In genomic region chr6:44265843-44266233, GRCh38 we compare ENCODE assay signal across 9 cellular contexts. TPM values are rescaled to one million over a fixed set of nuclear protein-coding genes. Genes with fewer than 3 reads are reported as not detected.
DNase-seq lines count a peak whose midpoint lies in the region; ATAC-seq and TF ChIP-seq lines count a peak whose summit lies in the region.
"Had no signal": no experiment of that assay in that cellular context is flagged by ENCODE, and none has a peak within 500 bp of the region (broad histone marks: within the 10 kb centered on the region; RNA-seq: fewer than 3 reads in every experiment).

No MANE protein-coding gene starts in this region.

- peaks cover 30% of the 10 kb centered on the region for H3K4me1 ChIP-seq in CD8-positive, alpha-beta memory T cell (ENCODE audit: insufficient read depth, low read length)
- H3K4me1 ChIP-seq in MM.1S (ENCODE audit: low read length) = peaks cover 35% of the 10 kb centered on the region
- H3K4me1 ChIP-seq in duodenal mucosa (ENCODE audit: control insufficient read depth in 1 of 2, insufficient read depth in 2 of 2, low read length in 2 of 2) = peaks cover 26 to 37% of the 10 kb centered on the region in 2 donors
- peaks cover 23 to 24% of the 10 kb centered on the region in 2 experiments for H3K4me1 ChIP-seq in trophoblast cell (ENCODE audit: control insufficient read depth in 1 of 2, insufficient read depth in 2 of 2, low read length in 2 of 2)

- H3K9ac ChIP-seq in MM.1S (ENCODE audit: low read length) (no peak overlapping the region; the same call in 1 of the 2 replicates), duodenal mucosa (ENCODE audit: low read depth in 1 of 2, low read length in 2 of 2) (no peak overlapping the region), trophoblast cell (ENCODE audit: low read length) (no peak overlapping the region)

- peak in 1 of 5 donors; percentile 47 for DNase-seq in CD8-positive, alpha-beta memory T cell
- DNase-seq in MM.1S (no peak), trophoblast cell (no peak), left lobe of liver (ENCODE audit: low spot score) (no peak)
- no peak for DNase-seq in effector CD8-positive, alpha-beta T cell (lab: John Stamatoyannopoulos, UW)

- no peaks in the 10 kb centered on the region for H3K9me3 ChIP-seq in CD8-positive, alpha-beta memory T cell (ENCODE audit: low read length)
- H3K9me3 ChIP-seq in MM.1S (replicated peaks; ENCODE audit: insufficient read depth, low read length) = no peaks in the 10 kb centered on the region
- no peaks in the 10 kb centered on the region for H3K9me3 ChIP-seq in duodenal mucosa (ENCODE audit: control insufficient read depth in 1 of 2, low read length in 2 of 2)
- no peaks in the 10 kb centered on the region for H3K9me3 ChIP-seq in trophoblast cell (ENCODE audit: insufficient read depth, low read depth, low read length)
- H3K9me3 ChIP-seq: adrenal gland had no signal

- no peak overlapping the region for H4K12ac ChIP-seq in trophoblast cell (ENCODE audit: low read depth, low read length)

- POLR2A ChIA-PET in CD8-positive, alpha-beta memory T cell (lab: Charles Lee) = interaction anchor here (0.6 to 2.5 kb wide), 3 partner anchors 10 to 23 kb away, joined by 3 to 23 read pairs (median 10); partner anchors contain the start of gene HSP90AB1

- peak overlapping the region; percentile 65 for H4K8ac ChIP-seq in trophoblast cell (ENCODE audit: low read depth, low read length)

- H2AFZ ChIP-seq in MM.1S (ENCODE audit: low read length) (peak overlapping the region; percentile 44), trophoblast cell (ENCODE audit: insufficient read depth, low read length, poor library complexity) (no peak overlapping the region)

- peaks cover 8% of the 10 kb centered on the region for H3K79me1 ChIP-seq in trophoblast cell (ENCODE audit: low read length)

- ATAC-seq in GM19324 (IDR thresholded peaks at IDR 0.05; ENCODE audit: low FRiP score, unreplicated experiment) (no peak), HG03095 (IDR thresholded peaks at IDR 0.05; ENCODE audit: unreplicated experiment) (no peak), left lobe of liver (no peak)

- peaks cover 21% of the 10 kb centered on the region for H3K27me3 ChIP-seq in CD8-positive, alpha-beta memory T cell (ENCODE audit: insufficient read depth, low read length, poor library complexity, severe bottlenecking)
- H3K27me3 ChIP-seq in MM.1S (replicated peaks; ENCODE audit: insufficient read depth, low read length) (peaks cover 19% of the 10 kb centered on the region), duodenal mucosa (ENCODE audit: control insufficient read depth in 1 of 2, insufficient read depth in 2 of 2, low read length in 2 of 2) (peaks cover 14 to 20% of the 10 kb centered on the region in 2 donors), trophoblast cell (ENCODE audit: insufficient read depth, low read length) (peaks cover 23% of the 10 kb centered on the region)
- H3K27me3 ChIP-seq: adrenal gland had no signal

- no peak overlapping the region for H2BK12ac ChIP-seq in trophoblast cell (ENCODE audit: low read length)

- H3K27me3 Mint-ChIP-seq in CD8-positive, alpha-beta memory T cell = peaks cover 17% of the 10 kb centered on the region in 2 donors

- H3K9me2 ChIP-seq in MM.1S (replicated peaks; ENCODE audit: insufficient read depth, low read length) = no peaks in the 10 kb centered on the region

- peak overlapping the region; percentile 76 to 98 (median 94) for H3K27ac Mint-ChIP-seq in CD8-positive, alpha-beta memory T cell

- H3K14ac ChIP-seq in trophoblast cell (ENCODE audit: low read length) = no peak overlapping the region

- CTCF ChIA-PET in CD8-positive, alpha-beta memory T cell (lab: Charles Lee) = interaction anchor here (1.3 to 5.5 kb wide), 2 partner anchors 11 to 44 kb away, joined by 3 to 53 read pairs; partner anchors contain the start of gene SLC35B2

- H3K27ac ChIP-seq in CD8-positive, alpha-beta memory T cell (ENCODE audit: low read depth, low read length) = peak overlapping the region; percentile 93
- H3K27ac ChIP-seq in MM.1S (ENCODE audit: low read length) (peak overlapping the region; percentile 91; the same call in 1 of the 2 replicates), duodenal mucosa (ENCODE audit: low read depth, low read length) (no peak overlapping the region), trophoblast cell (ENCODE audit: low read depth, low read length) (no peak overlapping the region)

- H3K4me1 Mint-ChIP-seq in CD8-positive, alpha-beta memory T cell = peaks cover 43 to 50% (median 45%) of the 10 kb centered on the region in 3 donors

- no peak overlapping the region for H3K4me3 ChIP-seq in CD8-positive, alpha-beta memory T cell (ENCODE audit: low read length)
- H3K4me3 ChIP-seq in MM.1S (ENCODE audit: low read length) (0 out of 2 replicates have a peak overlapping the region, but pooled peaks have one; percentile 95), duodenal mucosa (ENCODE audit: low read depth in 1 of 2, low read length in 2 of 2) (peak overlapping the region; percentile 90 to 96), trophoblast cell (ENCODE audit: low read depth, low read length) (no peak overlapping the region)

- H3K4me2 ChIP-seq in MM.1S (ENCODE audit: low read depth, low read length) = peak overlapping the region; percentile 92
- H3K4me2 ChIP-seq in trophoblast cell (ENCODE audit: low read length) = no peak overlapping the region

- no peak overlapping the region for H2AK5ac ChIP-seq in trophoblast cell (ENCODE audit: low read length)

- no peaks in the 10 kb centered on the region for H3K36me3 ChIP-seq in CD8-positive, alpha-beta memory T cell (ENCODE audit: insufficient read depth, low read length)
- H3K36me3 ChIP-seq in MM.1S (replicated peaks; ENCODE audit: insufficient read depth, low read length) (no peaks in the 10 kb centered on the region), duodenal mucosa (ENCODE audit: control insufficient read depth in 1 of 2, insufficient read depth in 2 of 2, low read length in 2 of 2) (peaks cover 3 to 15% of the 10 kb centered on the region in 2 donors), trophoblast cell (ENCODE audit: control insufficient read depth in 1 of 2, insufficient read depth in 2 of 2, low read length in 2 of 2) (peaks cover 3 to 5% of the 10 kb centered on the region in 2 experiments)
- H3K36me3 ChIP-seq: adrenal gland had no signal

- H3K4ac ChIP-seq in trophoblast cell (ENCODE audit: low read depth, low read length) = no peak overlapping the region

- H3K79me2 ChIP-seq in MM.1S (ENCODE audit: low read length) (peaks cover 44% of the 10 kb centered on the region), trophoblast cell (ENCODE audit: control insufficient read depth, insufficient read depth, low read length, poor library complexity) (peaks cover 3% of the 10 kb centered on the region)

- peaks cover 39% of the 10 kb centered on the region for H3F3A ChIP-seq in MM.1S (ENCODE audit: insufficient read depth, low read length)

- H4K20me1 ChIP-seq in MM.1S (ENCODE audit: insufficient read depth, low read length) = no peaks in the 10 kb centered on the region

- no peak overlapping the region for H2BK5ac ChIP-seq in trophoblast cell (ENCODE audit: low read depth, low read length, poor library complexity)

- TF ChIP-seq CTCF in MM.1S (IDR thresholded peaks at IDR 0.05; ENCODE audit: low read length) = no peak

- no peaks in the 10 kb centered on the region for H3K9me3 Mint-ChIP-seq in CD8-positive, alpha-beta memory T cell

- no CpG with 5 or more reads among the region's 14 CpGs for WGBS in trophoblast cell (ENCODE audit: extremely low coverage, insufficient coverage, insufficient read length)

- no peak overlapping the region for H4K91ac ChIP-seq in trophoblast cell (ENCODE audit: low read depth, low read length)

- H2BK120ac ChIP-seq in trophoblast cell (ENCODE audit: insufficient read depth, low read length, poor library complexity) = no peak overlapping the region

- no peak overlapping the region for H3K18ac ChIP-seq in trophoblast cell (ENCODE audit: low read length)

- H3K36me3 Mint-ChIP-seq in CD8-positive, alpha-beta memory T cell = peaks cover 0 to 19% (median 5%) of the 10 kb centered on the region in 3 donors

- H3K4me3 Mint-ChIP-seq in CD8-positive, alpha-beta memory T cell = peak overlapping the region; percentile 88 to 96 (median 91)

- H3K23ac ChIP-seq in trophoblast cell (ENCODE audit: low read length) = no peak overlapping the region

RNA-seq across cellular contexts. Expression of gene NFKBIE, which starts 0.5 kb away (rescaled TPM):
- total RNA-seq in CD8-positive, alpha-beta memory T cell = 10 to 100 TPM; 33.1 to 34.3 TPM
- 5.3 TPM for polyA plus RNA-seq in CD8-positive, alpha-beta memory T cell
- polyA plus RNA-seq in trophoblast cell (2013) = 8.6 and 10.1 TPM in 2 replicates
- total RNA-seq in left lobe of liver = 2.8 TPM

RNA-seq across cellular contexts. Expression of gene TMEM151B, which starts 4.4 kb away (rescaled TPM):
- not detected for total RNA-seq in CD8-positive, alpha-beta memory T cell
- polyA plus RNA-seq in CD8-positive, alpha-beta memory T cell = not detected
- polyA plus RNA-seq in trophoblast cell (2013) = 0.01 TPM in 2 replicates
- total RNA-seq in left lobe of liver = not detected

RNA-seq across cellular contexts. Expression of gene SLC35B2, which starts 8.5 kb away (rescaled TPM):
- total RNA-seq in CD8-positive, alpha-beta memory T cell = 10 to 100 TPM; 34.8 to 35.7 TPM
- 49.0 TPM for polyA plus RNA-seq in CD8-positive, alpha-beta memory T cell
- polyA plus RNA-seq in trophoblast cell (2013) = 48.9 and 52.5 TPM in 2 replicates
- total RNA-seq in left lobe of liver = 18.4 TPM

RNA-seq across cellular contexts. Expression of gene HSP90AB1, which starts 18.9 kb away (rescaled TPM):
- 1,000 to 10,000 TPM; 2,387 to 2,400 TPM for total RNA-seq in CD8-positive, alpha-beta memory T cell
- polyA plus RNA-seq in CD8-positive, alpha-beta memory T cell = 460 TPM
- 916 and 940 TPM in 2 replicates for polyA plus RNA-seq in trophoblast cell (2013)
- total RNA-seq in left lobe of liver = 187 TPM

RNA-seq across cellular contexts. Expression of gene SLC29A1, which starts 42.4 kb away (rescaled TPM):
- 100 to 1,000 TPM; 116 TPM for total RNA-seq in CD8-positive, alpha-beta memory T cell
- polyA plus RNA-seq in CD8-positive, alpha-beta memory T cell = 3.6 TPM
- 99.2 and 101 TPM in 2 replicates for polyA plus RNA-seq in trophoblast cell (2013)
- 37.5 TPM for total RNA-seq in left lobe of liver

Comparison
In these comparisons a context has a peak if more than half of its experiments do, and no peak if none do; other contexts are left out.
1. H3K27ac ChIP-seq: peak in CD8-positive, alpha-beta memory T cell (single experiment) and MM.1S (single experiment); none in duodenal mucosa (single experiment) and trophoblast cell (single experiment).
2. H3K4me3 ChIP-seq: peak in MM.1S (single experiment) and duodenal mucosa (2 of 2); none in CD8-positive, alpha-beta memory T cell (single experiment) and trophoblast cell (single experiment).